ENCODE assay signal across 23 cellular contexts in the genomic region with DNA sequence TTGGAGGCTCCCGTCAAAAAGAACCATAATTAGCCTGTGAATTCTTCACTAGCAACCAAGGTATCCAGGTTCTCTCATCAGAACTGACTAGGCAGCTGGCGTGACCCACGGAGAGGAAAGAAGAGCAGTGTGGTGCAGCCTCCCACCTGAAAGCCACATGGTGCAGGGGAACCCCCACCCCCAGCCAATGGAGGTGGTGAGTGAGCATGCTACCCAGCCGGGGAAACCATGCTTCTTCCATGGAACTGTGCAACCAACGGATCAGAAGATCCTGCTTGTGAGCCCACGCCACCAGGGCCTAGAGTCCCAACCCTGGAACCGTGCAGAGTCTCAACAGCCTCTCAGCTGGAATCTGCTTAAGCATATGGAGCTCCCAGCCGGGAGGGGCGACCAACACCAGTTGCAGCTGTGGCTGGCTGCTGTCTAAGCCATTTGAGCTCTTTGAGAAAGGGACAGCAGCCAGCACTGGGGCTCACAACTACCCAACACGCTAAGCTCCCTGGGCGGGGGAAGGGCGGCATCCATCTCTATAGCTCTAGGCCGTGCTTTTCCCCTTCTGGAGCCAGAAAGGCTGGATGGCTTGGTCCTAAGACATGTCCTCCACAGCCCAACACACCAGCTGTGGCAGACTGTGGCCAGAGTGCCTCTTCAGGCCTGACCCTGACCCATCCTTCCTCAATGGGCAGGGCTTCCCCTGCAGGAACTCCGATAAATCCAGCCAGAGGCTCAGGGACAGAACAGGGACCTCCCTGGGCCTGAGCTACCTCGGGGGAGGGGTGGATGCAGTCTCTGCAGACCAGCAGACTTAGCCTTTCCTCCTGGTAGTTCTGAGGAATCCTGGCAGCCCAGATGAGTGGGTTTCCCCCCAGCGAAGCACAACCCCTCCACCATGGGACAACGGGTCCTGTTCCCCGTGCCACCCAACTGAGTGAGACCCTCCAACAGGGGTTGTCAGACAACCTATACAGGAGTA.
"Had no signal": no experiment of that assay in that cellular context is flagged by ENCODE, and none has a peak within 500 bp of the region (broad histone marks: within the 10 kb centered on the region; RNA-seq: fewer than 3 reads in every experiment).

No MANE protein-coding gene starts in this region.

- H3K4me3 ChIP-seq: heart right ventricle, mucosa of descending colon, ovary, right atrium auricular region, sigmoid colon, skin epidermis, testis, tibial nerve, upper lobe of right lung, vagina had no signal

- H3K27me3 Mint-ChIP-seq: naive thymus-derived CD8-positive, alpha-beta T cell; stimulated activated naive B cell treated with anti-CD40 and anti-IgM and Interleukin-4, amounts not matched to agents 10 μg/mL and 1 μg/mL and 100 μg/mL, for 72 hours; stimulated activated naive CD8-positive, alpha-beta T cell treated with anti-CD3 and anti-CD28 coated beads, Interleukin-15, amount 100 ng/mL, for 72 hours had no signal

- H3K27ac ChIP-seq: heart right ventricle, ovary, right atrium auricular region, sigmoid colon, skin epidermis, testis, tibial nerve, upper lobe of right lung, vagina had no signal

- H3K4me1 ChIP-seq: heart right ventricle, right atrium auricular region, sigmoid colon, testis, tibial nerve, upper lobe of right lung, vagina had no signal

- H3K36me3 ChIP-seq: heart right ventricle, ovary, right atrium auricular region, sigmoid colon, tibial nerve, upper lobe of right lung, vagina had no signal

- H3K27me3 ChIP-seq: ovary, right atrium auricular region, sigmoid colon, testis, tibial nerve, upper lobe of right lung, vagina had no signal

- H3K36me3 Mint-ChIP-seq: stimulated activated naive B cell treated with anti-CD40 and anti-IgM and Interleukin-4, amounts not matched to agents 10 μg/mL and 1 μg/mL and 100 μg/mL, for 72 hours had no signal

- H3K9me3 Mint-ChIP-seq: stimulated activated naive CD8-positive, alpha-beta T cell treated with anti-CD3 and anti-CD28 coated beads, Interleukin-15, amount 100 ng/mL, for 72 hours had no signal

- FAIRE-seq: endometrium, frontal cortex, islet of Langerhans had no signal

- DNase-seq: effector memory CD4-positive, alpha-beta T cell; heart right ventricle; hypothalamus; kidney glomerular epithelial cell; mucosa of descending colon; naive thymus-derived CD8-positive, alpha-beta T cell; nucleus accumbens; ovary; sigmoid colon; stimulated activated CD4-positive, alpha-beta T cell treated with anti-CD3 and anti-CD28 coated beads, Interleukin-2, amount 100 ng/mL, for 24 hours; stimulated activated CD4-positive, alpha-beta T cell treated with anti-CD3 and anti-CD28 coated beads, Interleukin-4, amount 100 ng/mL, for 4 hours; stimulated activated naive B cell treated with anti-CD40 and anti-IgM and Interleukin-4, amounts not matched to agents 10 μg/mL and 1 μg/mL and 100 μg/mL, for 72 hours; stimulated activated naive CD8-positive, alpha-beta T cell treated with anti-CD3 and anti-CD28 coated beads, Interleukin-15, amount 100 ng/mL, for 72 hours; testis; upper lobe of right lung had no signal

- H3K27ac Mint-ChIP-seq: naive thymus-derived CD8-positive, alpha-beta T cell; stimulated activated naive B cell treated with anti-CD40 and anti-IgM and Interleukin-4, amounts not matched to agents 10 μg/mL and 1 μg/mL and 100 μg/mL, for 72 hours; stimulated activated naive CD8-positive, alpha-beta T cell treated with anti-CD3 and anti-CD28 coated beads, Interleukin-15, amount 100 ng/mL, for 72 hours had no signal

- H3K4me1 Mint-ChIP-seq: naive thymus-derived CD8-positive, alpha-beta T cell; stimulated activated naive B cell treated with anti-CD40 and anti-IgM and Interleukin-4, amounts not matched to agents 10 μg/mL and 1 μg/mL and 100 μg/mL, for 72 hours; stimulated activated naive CD8-positive, alpha-beta T cell treated with anti-CD3 and anti-CD28 coated beads, Interleukin-15, amount 100 ng/mL, for 72 hours had no signal

- H3K9me3 ChIP-seq: heart right ventricle, mucosa of descending colon, ovary, right atrium auricular region, testis, tibial nerve, upper lobe of right lung, vagina had no signal

- ATAC-seq: esophagus mucosa; heart right ventricle; mucosa of descending colon; naive thymus-derived CD8-positive, alpha-beta T cell; stimulated activated naive CD8-positive, alpha-beta T cell treated with anti-CD3 and anti-CD28 coated beads, Interleukin-15, amount 100 ng/mL, for 72 hours; upper lobe of right lung had no signal

- H3K4me3 Mint-ChIP-seq: naive thymus-derived CD8-positive, alpha-beta T cell; stimulated activated naive B cell treated with anti-CD40 and anti-IgM and Interleukin-4, amounts not matched to agents 10 μg/mL and 1 μg/mL and 100 μg/mL, for 72 hours; stimulated activated naive CD8-positive, alpha-beta T cell treated with anti-CD3 and anti-CD28 coated beads, Interleukin-15, amount 100 ng/mL, for 72 hours had no signal
